ENCODE assay signal across 29 cellular contexts in the genomic region with DNA sequence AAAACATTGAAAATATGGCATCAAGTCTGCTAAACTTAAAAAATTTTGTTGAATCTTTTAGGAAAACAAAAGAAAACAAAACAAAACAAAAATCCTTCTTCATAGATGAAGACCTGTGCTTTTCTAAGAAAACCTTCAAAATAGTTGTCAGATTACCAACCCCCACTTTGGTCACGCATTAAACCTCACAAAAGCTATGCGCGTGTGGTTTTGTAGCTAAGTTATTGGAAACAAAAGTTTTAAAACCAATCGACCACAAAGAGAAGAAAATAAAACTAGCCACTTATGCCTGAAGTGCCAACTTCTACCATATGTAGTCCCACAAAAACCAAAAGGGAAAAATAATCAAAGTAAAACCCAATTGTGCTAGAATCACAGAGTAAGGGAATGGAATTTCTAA.
"Had no signal": no experiment of that assay in that cellular context is flagged by ENCODE, and none has a peak within 500 bp of the region (broad histone marks: within the 10 kb centered on the region; RNA-seq: fewer than 3 reads in every experiment).

No MANE protein-coding gene starts in this region.

- H3K79me2 ChIP-seq: parathyroid adenoma had no signal

- H3K4me1 ChIP-seq: esophagus muscularis mucosa, heart right ventricle, left lung, parathyroid adenoma, right lobe of liver, stomach, thyroid gland, vagina had no signal

- H3K36me3 Mint-ChIP-seq: mesothelial cell of epicardium; naive B cell; natural killer cell treated with Interleukin-12 subunit alpha and Interleukin-12 subunit beta and Interleukin-15 and Interleukin-18, amount 100 ng/mL, for 72 hours; stimulated activated effector memory CD8-positive, alpha-beta T cell treated with anti-CD3 and anti-CD28 coated beads, Interleukin-12 subunit alpha, Interleukin-12 subunit beta, amount 100 ng/mL, for 72 hours had no signal

- H3K27ac Mint-ChIP-seq: mesothelial cell of epicardium; naive B cell; natural killer cell treated with Interleukin-12 subunit alpha and Interleukin-12 subunit beta and Interleukin-15 and Interleukin-18, amount 100 ng/mL, for 72 hours; progenitor cell of endocrine pancreas; stimulated activated effector memory CD8-positive, alpha-beta T cell treated with anti-CD3 and anti-CD28 coated beads, Interleukin-12 subunit alpha, Interleukin-12 subunit beta, amount 100 ng/mL, for 72 hours had no signal

- H3K9ac ChIP-seq: parathyroid adenoma had no signal

- H3K27me3 Mint-ChIP-seq: naive B cell; natural killer cell treated with Interleukin-12 subunit alpha and Interleukin-12 subunit beta and Interleukin-15 and Interleukin-18, amount 100 ng/mL, for 72 hours; progenitor cell of endocrine pancreas had no signal

- H2AFZ ChIP-seq: parathyroid adenoma had no signal

- DNase-seq: effector CD4-positive, alpha-beta T cell; foreskin melanocyte; glutamatergic neuron; heart right ventricle; hippocampal formation; left cardiac atrium; left lung; mesenchymal stem cell; mucosa of descending colon; naive B cell; right lobe of liver; small intestine; stimulated activated CD4-positive, alpha-beta T cell treated with anti-CD3 and anti-CD28 coated beads, Interleukin-15, amount 100 ng/mL, for 24 hours; stimulated activated CD4-positive, alpha-beta T cell treated with anti-CD3 and anti-CD28 coated beads, Interleukin-4, amount 100 ng/mL, for 24 hours; stimulated activated naive CD4-positive, alpha-beta T cell treated with Interleukin-2 at 50 U/mL for 16 hours; stomach; thyroid gland; trophoblast cell had no signal

- H3K27ac ChIP-seq: coronary artery, esophagus muscularis mucosa, heart right ventricle, left lung, parathyroid adenoma, right lobe of liver, stomach, thyroid gland, vagina had no signal

- H3K4me1 Mint-ChIP-seq: naive B cell; stimulated activated effector memory CD8-positive, alpha-beta T cell treated with anti-CD3 and anti-CD28 coated beads, Interleukin-12 subunit alpha, Interleukin-12 subunit beta, amount 100 ng/mL, for 72 hours had no signal

- H3K4me3 Mint-ChIP-seq: mesothelial cell of epicardium; naive B cell; natural killer cell treated with Interleukin-12 subunit alpha and Interleukin-12 subunit beta and Interleukin-15 and Interleukin-18, amount 100 ng/mL, for 72 hours; neural crest cell; stimulated activated effector memory CD8-positive, alpha-beta T cell treated with anti-CD3 and anti-CD28 coated beads, Interleukin-12 subunit alpha, Interleukin-12 subunit beta, amount 100 ng/mL, for 72 hours had no signal

- H3K9me3 ChIP-seq: esophagus muscularis mucosa, heart right ventricle, left lung, mucosa of descending colon, right lobe of liver, stomach, thyroid gland, vagina had no signal

- ATAC-seq: heart right ventricle; left cardiac atrium; left lung; mucosa of descending colon; natural killer cell treated with Interleukin-12 subunit alpha and Interleukin-12 subunit beta and Interleukin-15 and Interleukin-18, amount 100 ng/mL, for 72 hours; right lobe of liver; stimulated activated effector memory CD8-positive, alpha-beta T cell treated with anti-CD3 and anti-CD28 coated beads, Interleukin-12 subunit alpha, Interleukin-12 subunit beta, amount 100 ng/mL, for 72 hours had no signal

- H3K27me3 ChIP-seq: esophagus muscularis mucosa, left lung, right lobe of liver, stomach, thyroid gland, vagina had no signal

- FAIRE-seq: endothelial cell of umbilical vein, islet of Langerhans, small intestine had no signal

- H3K4me3 ChIP-seq: coronary artery, esophagus muscularis mucosa, heart right ventricle, left lung, mucosa of descending colon, right lobe of liver, stomach, thyroid gland, vagina had no signal

- H3K36me3 ChIP-seq: esophagus muscularis mucosa, heart right ventricle, left lung, right lobe of liver, stomach, thyroid gland, vagina had no signal

- H3K9me3 Mint-ChIP-seq: neural crest cell had no signal
